ENCODE assay signal across 20 cellular contexts in genomic region chr18:76956648-76957047, GRCh38.
DNase-seq lines count a peak whose midpoint lies in the region; ATAC-seq and TF ChIP-seq lines count a peak whose summit lies in the region.
"Had no signal": no experiment of that assay in that cellular context is flagged by ENCODE, and none has a peak within 500 bp of the region (broad histone marks: within the 10 kb centered on the region; RNA-seq: fewer than 3 reads in every experiment).

No MANE protein-coding gene starts in this region.

- H3K79me2 ChIP-seq in OCI-LY7 (ENCODE audit: insufficient read depth, low read depth, low read length) = no peaks in the 10 kb centered on the region

- H3K4me1 ChIP-seq in upper lobe of left lung = peaks cover 18 to 51% (median 39%) of the 10 kb centered on the region in 4 donors
- no peaks in the 10 kb centered on the region for H3K4me1 ChIP-seq in OCI-LY7 (ENCODE audit: insufficient read depth, low read length, poor library complexity, severe bottlenecking)
- H3K4me1 ChIP-seq: Peyer's patch, SJCRH30 had no signal

- POLR2A ChIA-PET in activated CD8-positive, alpha-beta T cell treated with anti-CD3 and anti-CD28 coated beads, Interleukin-2, amount 10 ng/mL, durations not matched to agents 7 days and 5 days (lab: Charles Lee) = no interaction called here
- POLR2A ChIA-PET in activated CD8-positive, alpha-beta T cell treated with anti-CD3 and anti-CD28 coated beads for 36 hours (lab: Charles Lee) = no interaction called here
- POLR2A ChIA-PET in activated B cell treated with CpG ODN at 0.5 μM for 24 hours (lab: Charles Lee) = no interaction called here
- POLR2A ChIA-PET in OCI-LY7 (lab: Charles Lee) = no interaction called here

- H3K36me3 ChIP-seq in upper lobe of left lung (peaks cover 2 to 52% (median 23%) of the 10 kb centered on the region in 4 donors), OCI-LY7 (ENCODE audit: insufficient read depth, low read length) (peaks cover 4% of the 10 kb centered on the region; the same call in 1 of the 2 replicates)
- H3K36me3 ChIP-seq: SJCRH30 had no signal

- 83 to 89% methylated on average over 9 to 11 of the region's 11 CpGs for WGBS in upper lobe of left lung, 2 donors

- no peak overlapping the region for H3K4me2 ChIP-seq in OCI-LY7 (ENCODE audit: low read length)

- H3K27me3 Mint-ChIP-seq in activated CD8-positive, alpha-beta T cell treated with anti-CD3 and anti-CD28 coated beads, Interleukin-2, amount 10 ng/mL, durations not matched to agents 7 days and 5 days (ENCODE audit: low read depth) = no peaks in the 10 kb centered on the region
- no peaks in the 10 kb centered on the region for H3K27me3 Mint-ChIP-seq in activated CD8-positive, alpha-beta T cell treated with anti-CD3 and anti-CD28 coated beads for 36 hours
- H3K27me3 Mint-ChIP-seq in activated B cell treated with CpG ODN at 0.5 μM for 24 hours = no peaks in the 10 kb centered on the region
- no peaks in the 10 kb centered on the region for H3K27me3 Mint-ChIP-seq in activated T-cell treated with anti-CD3 and anti-CD28 coated beads, Interleukin-2, amount 50 U/mL, for 72 hours (ENCODE audit: low read depth)

- H3K27ac Mint-ChIP-seq in activated CD8-positive, alpha-beta T cell treated with anti-CD3 and anti-CD28 coated beads, Interleukin-2, amount 10 ng/mL, durations not matched to agents 7 days and 5 days = peak overlapping the region; percentile 68
- H3K27ac Mint-ChIP-seq in activated CD8-positive, alpha-beta T cell treated with anti-CD3 and anti-CD28 coated beads for 36 hours = no peak overlapping the region
- peak overlapping the region; percentile 25 for H3K27ac Mint-ChIP-seq in activated B cell treated with CpG ODN at 0.5 μM for 24 hours
- no peak overlapping the region for H3K27ac Mint-ChIP-seq in activated T-cell treated with anti-CD3 and anti-CD28 coated beads, Interleukin-2, amount 50 U/mL, for 72 hours

- H3K4me3 Mint-ChIP-seq in activated CD8-positive, alpha-beta T cell treated with anti-CD3 and anti-CD28 coated beads, Interleukin-2, amount 10 ng/mL, durations not matched to agents 7 days and 5 days = no peak overlapping the region
- no peak overlapping the region for H3K4me3 Mint-ChIP-seq in activated CD8-positive, alpha-beta T cell treated with anti-CD3 and anti-CD28 coated beads for 36 hours
- no peak overlapping the region for H3K4me3 Mint-ChIP-seq in activated B cell treated with CpG ODN at 0.5 μM for 24 hours
- H3K4me3 Mint-ChIP-seq in activated T-cell treated with anti-CD3 and anti-CD28 coated beads, Interleukin-2, amount 50 U/mL, for 72 hours = no peak overlapping the region
- H3K4me3 Mint-ChIP-seq: H9 had no signal

- no peaks in the 10 kb centered on the region for H3K9me3 Mint-ChIP-seq in activated CD8-positive, alpha-beta T cell treated with anti-CD3 and anti-CD28 coated beads, Interleukin-2, amount 10 ng/mL, durations not matched to agents 7 days and 5 days (ENCODE audit: insufficient read depth)
- no peaks in the 10 kb centered on the region for H3K9me3 Mint-ChIP-seq in activated CD8-positive, alpha-beta T cell treated with anti-CD3 and anti-CD28 coated beads for 36 hours
- H3K9me3 Mint-ChIP-seq in activated B cell treated with CpG ODN at 0.5 μM for 24 hours = no peaks in the 10 kb centered on the region
- no peaks in the 10 kb centered on the region for H3K9me3 Mint-ChIP-seq in activated T-cell treated with anti-CD3 and anti-CD28 coated beads, Interleukin-2, amount 50 U/mL, for 72 hours

- no peak for DNase-seq in activated CD8-positive, alpha-beta T cell treated with anti-CD3 and anti-CD28 coated beads, Interleukin-2, amount 10 ng/mL, durations not matched to agents 7 days and 5 days
- no peak for DNase-seq in activated CD8-positive, alpha-beta T cell treated with anti-CD3 and anti-CD28 coated beads for 36 hours
- no peak for DNase-seq in activated B cell treated with CpG ODN at 0.5 μM for 24 hours
- peak in 6 of 10 donors; percentile 27 to 92 (median 77) for DNase-seq in posterior cingulate gyrus
- peak in 1 of 2 donors; percentile 58 for DNase-seq in upper lobe of left lung
- no peak for DNase-seq in OCI-LY7 (ENCODE audit: low spot score)
- no peak for DNase-seq in LoVo (ENCODE audit: low spot score)
- no peak for DNase-seq in activated T-cell treated with anti-CD3 and anti-CD28 coated beads, Interleukin-2, amount 50 U/mL, for 72 hours
- DNase-seq: 8988T, AML-193, GM23248, H9, NCI-H1092, NCI-H1436, NCI-H187 treated with DMSO at 0.1 percent for 48 hours, NCI-H2227 treated with DMSO at 0.1 percent for 48 hours, NCI-H524, NCI-H774, Peyer's patch, SJCRH30 had no signal

- peaks cover 5% of the 10 kb centered on the region for H3K4me1 Mint-ChIP-seq in activated CD8-positive, alpha-beta T cell treated with anti-CD3 and anti-CD28 coated beads, Interleukin-2, amount 10 ng/mL, durations not matched to agents 7 days and 5 days (ENCODE audit: low read depth)
- no peaks in the 10 kb centered on the region for H3K4me1 Mint-ChIP-seq in activated CD8-positive, alpha-beta T cell treated with anti-CD3 and anti-CD28 coated beads for 36 hours (ENCODE audit: low read depth)
- peaks cover 2% of the 10 kb centered on the region for H3K4me1 Mint-ChIP-seq in activated B cell treated with CpG ODN at 0.5 μM for 24 hours
- no peaks in the 10 kb centered on the region for H3K4me1 Mint-ChIP-seq in activated T-cell treated with anti-CD3 and anti-CD28 coated beads, Interleukin-2, amount 50 U/mL, for 72 hours (ENCODE audit: low read depth)

- TF ChIP-seq POLR2A in upper lobe of left lung (IDR thresholded peaks at IDR 0.05) = no peak

- no peak overlapping the region for H3K4me3 ChIP-seq in upper lobe of left lung
- H3K4me3 ChIP-seq in OCI-LY7 (ENCODE audit: low read depth, low read length, poor library complexity, severe bottlenecking) = no peak overlapping the region
- H3K4me3 ChIP-seq: GM23248, Peyer's patch, SJCRH30 had no signal

- H4K20me1 ChIP-seq in OCI-LY7 (ENCODE audit: insufficient read depth, low read length) = no peaks in the 10 kb centered on the region

- CTCF ChIA-PET in activated CD8-positive, alpha-beta T cell treated with anti-CD3 and anti-CD28 coated beads, Interleukin-2, amount 10 ng/mL, durations not matched to agents 7 days and 5 days (lab: Charles Lee) = no interaction called here
- CTCF ChIA-PET in activated CD8-positive, alpha-beta T cell treated with anti-CD3 and anti-CD28 coated beads for 36 hours (lab: Charles Lee) = no interaction called here
- CTCF ChIA-PET in activated B cell treated with CpG ODN at 0.5 μM for 24 hours (lab: Charles Lee) = no interaction called here
- CTCF ChIA-PET in OCI-LY7 (lab: Charles Lee; ENCODE audit: unreplicated experiment) = no interaction called here

- H3K9me3 ChIP-seq in upper lobe of left lung (no peaks in the 10 kb centered on the region), OCI-LY7 (ENCODE audit: low read length) (no peaks in the 10 kb centered on the region)
- H3K9me3 ChIP-seq: Peyer's patch, SJCRH30 had no signal

- TF ChIP-seq CTCF in activated CD8-positive, alpha-beta T cell treated with anti-CD3 and anti-CD28 coated beads for 36 hours (IDR thresholded peaks at IDR 0.05) = no peak
- no peak for TF ChIP-seq CTCF in activated B cell treated with CpG ODN at 0.5 μM for 24 hours (IDR thresholded peaks at IDR 0.05)
- TF ChIP-seq CTCF in upper lobe of left lung (IDR thresholded peaks at IDR 0.05) = no peak
- TF ChIP-seq CTCF in OCI-LY7 (conservative IDR thresholded peaks at IDR 0.05; ENCODE audit: low read length) = no peak

- no peak for TF ChIP-seq EP300 in upper lobe of left lung (IDR thresholded peaks at IDR 0.05)

- intact Hi-C loops in activated CD8-positive, alpha-beta T cell treated with anti-CD3 and anti-CD28 coated beads for 36 hours (cut with micrococcal nuclease) = no loop called here
- intact Hi-C loops in activated B cell treated with CpG ODN at 0.5 μM for 24 hours (cut with micrococcal nuclease) = no loop called here
- intact Hi-C loops in posterior cingulate gyrus (cut with DNase I) = no loop called here
- intact Hi-C loops in OCI-LY7 (cut with micrococcal nuclease; ENCODE audit: unreplicated experiment) = no loop called here

- ATAC-seq in activated CD8-positive, alpha-beta T cell treated with anti-CD3 and anti-CD28 coated beads, Interleukin-2, amount 10 ng/mL, durations not matched to agents 7 days and 5 days = no peak
- ATAC-seq in activated CD8-positive, alpha-beta T cell treated with anti-CD3 and anti-CD28 coated beads for 36 hours = no peak
- ATAC-seq in activated B cell treated with CpG ODN at 0.5 μM for 24 hours (ENCODE audit: low read depth) (no peak), upper lobe of left lung (ENCODE audit: low FRiP score in 2 of 2) (no peak)
- ATAC-seq in activated T-cell treated with anti-CD3 and anti-CD28 coated beads, Interleukin-2, amount 50 U/mL, for 72 hours (replicated peaks in 1 of 2) = no peak

- H3K9me2 ChIP-seq in OCI-LY7 (ENCODE audit: insufficient read depth, low read length) = no peaks in the 10 kb centered on the region

- no TSS peak for BruUV-seq in OCI-LY7 (replicated peaks; lab: Mats Ljungman, UMichigan)

- no peaks in the 10 kb centered on the region for H3K27me3 ChIP-seq in upper lobe of left lung
- H3K27me3 ChIP-seq: Peyer's patch, SJCRH30 had no signal

- H3K36me3 Mint-ChIP-seq in activated CD8-positive, alpha-beta T cell treated with anti-CD3 and anti-CD28 coated beads, Interleukin-2, amount 10 ng/mL, durations not matched to agents 7 days and 5 days (ENCODE audit: low read depth) = peaks cover 45% of the 10 kb centered on the region
- peaks cover 38% of the 10 kb centered on the region for H3K36me3 Mint-ChIP-seq in activated CD8-positive, alpha-beta T cell treated with anti-CD3 and anti-CD28 coated beads for 36 hours (ENCODE audit: low read depth)
- H3K36me3 Mint-ChIP-seq in activated B cell treated with CpG ODN at 0.5 μM for 24 hours (ENCODE audit: low read depth) = peaks cover 87% of the 10 kb centered on the region
- peaks cover 10 to 15% of the 10 kb centered on the region in 2 donors for H3K36me3 Mint-ChIP-seq in activated T-cell treated with anti-CD3 and anti-CD28 coated beads, Interleukin-2, amount 50 U/mL, for 72 hours (ENCODE audit: insufficient read depth in 2 of 2)

- peak overlapping the region; percentile 22 to 61 (median 32) for H3K27ac ChIP-seq in upper lobe of left lung
- no peak overlapping the region for H3K27ac ChIP-seq in OCI-LY7 (ENCODE audit: low read depth, low read length, poor library complexity, severe bottlenecking)
- H3K27ac ChIP-seq: GM23248, Peyer's patch, SJCRH30 had no signal

- no peak overlapping the region for H2AFZ ChIP-seq in OCI-LY7 (ENCODE audit: low read length)
- H2AFZ ChIP-seq: GM23248 had no signal

Comparison
In these comparisons a context has a peak if more than half of its experiments do, and no peak if none do; other contexts are left out.
1. H3K27ac Mint-ChIP-seq: peak in activated CD8-positive, alpha-beta T cell treated with anti-CD3 and anti-CD28 coated beads, Interleukin-2, amount 10 ng/mL, durations not matched to agents 7 days and 5 days (single experiment) and activated B cell treated with CpG ODN at 0.5 μM for 24 hours (single experiment); none in activated CD8-positive, alpha-beta T cell treated with anti-CD3 and anti-CD28 coated beads for 36 hours (single experiment) and activated T-cell treated with anti-CD3 and anti-CD28 coated beads, Interleukin-2, amount 50 U/mL, for 72 hours (single experiment).
2. DNase-seq: peak in posterior cingulate gyrus (6 of 10); none in activated CD8-positive, alpha-beta T cell treated with anti-CD3 and anti-CD28 coated beads, Interleukin-2, amount 10 ng/mL, durations not matched to agents 7 days and 5 days (single experiment), activated CD8-positive, alpha-beta T cell treated with anti-CD3 and anti-CD28 coated beads for 36 hours (single experiment), activated B cell treated with CpG ODN at 0.5 μM for 24 hours (single experiment), OCI-LY7 (single experiment), LoVo (single experiment) and activated T-cell treated with anti-CD3 and anti-CD28 coated beads, Interleukin-2, amount 50 U/mL, for 72 hours (0 of 2).